9 cellular contexts compared by ENCODE assay signal in the genomic region with DNA sequence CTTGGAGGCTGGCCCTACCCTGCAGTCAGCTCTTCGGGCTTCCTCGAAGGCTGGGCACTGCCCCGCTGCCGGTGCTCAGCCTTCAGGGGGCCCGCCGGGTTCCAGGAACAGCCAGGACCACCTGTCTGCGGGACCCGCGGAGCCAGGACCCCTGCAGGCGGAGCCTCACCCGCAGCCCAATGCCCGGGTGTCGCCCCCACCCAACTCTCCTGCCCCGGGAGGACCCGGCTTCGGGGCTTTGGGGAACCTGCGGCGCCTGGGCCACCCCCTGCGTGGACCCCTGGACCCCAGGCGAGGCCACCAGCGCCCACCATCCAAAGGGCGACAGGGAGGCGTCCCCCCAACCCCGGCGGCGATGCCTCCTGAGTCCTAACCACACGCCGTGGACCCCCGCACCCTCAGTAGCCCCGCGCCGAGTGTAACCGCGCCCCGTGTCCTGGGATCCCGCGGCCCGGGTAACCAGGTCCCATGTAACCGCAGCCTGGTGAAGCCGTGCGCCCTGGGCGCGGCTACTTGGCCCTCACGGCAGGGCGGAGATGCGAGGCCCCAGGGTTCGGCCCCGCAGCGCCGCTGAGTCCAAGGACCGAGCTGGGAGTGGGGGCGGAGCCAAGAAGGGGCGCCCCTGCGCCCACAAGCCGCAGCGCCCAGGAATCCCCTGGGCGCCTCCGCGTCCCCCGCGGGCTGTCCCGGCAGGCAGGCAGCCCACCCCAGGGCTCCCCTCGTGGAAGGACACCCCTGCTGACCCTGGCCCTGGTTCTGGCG. TPM values are rescaled to one million over a fixed set of nuclear protein-coding genes. Genes with fewer than 3 reads are reported as not detected.
DNase-seq lines count a peak whose midpoint lies in the region; ATAC-seq and TF ChIP-seq lines count a peak whose summit lies in the region.
"Had no signal": no experiment of that assay in that cellular context is flagged by ENCODE, and none has a peak within 500 bp of the region (broad histone marks: within the 10 kb centered on the region; RNA-seq: fewer than 3 reads in every experiment).

No MANE protein-coding gene starts in this region.

- no peak overlapping the region for H2BK15ac ChIP-seq in IMR-90 (ENCODE audit: low read depth, low read length)

- H3K4me3 Mint-ChIP-seq in T-helper 2 cell treated with Interferon-gamma antibody and Interleukin-4, amounts not matched to agents 5 μg/mL and 100 μg/mL, for 36 hours: no peak overlapping the region

- no peak overlapping the region for H2BK20ac ChIP-seq in IMR-90 (ENCODE audit: low read depth, low read length)

- no peak overlapping the region for H3K27ac Mint-ChIP-seq in T-helper 2 cell treated with Interferon-gamma antibody and Interleukin-4, amounts not matched to agents 5 μg/mL and 100 μg/mL, for 36 hours
- H3K27ac Mint-ChIP-seq: activated naive CD8-positive, alpha-beta T cell had no signal

- H3K4me2 ChIP-seq in IMR-90 (ENCODE audit: low read depth, low read length): peak overlapping the region; percentile 48

- H3K18ac ChIP-seq in IMR-90 (ENCODE audit: low read depth, low read length): peak overlapping the region; percentile 39; the same call in 1 of the 2 replicates

- DNase-seq in IMR-90 (no peak), astrocyte of the cerebellum (ENCODE audit: low read depth) (no peak), spleen (no peak)
- no peak for DNase-seq in T-helper 2 cell treated with Interferon-gamma antibody and Interleukin-4, amounts not matched to agents 5 μg/mL and 100 μg/mL, for 36 hours (ENCODE audit: low spot score)
- DNase-seq: NCI-H2081 treated with DMSO at 0.1 percent for 48 hours had no signal

- peaks cover 2% of the 10 kb centered on the region; the same call in 1 of the 2 replicates for H3K4me1 ChIP-seq in IMR-90 (ENCODE audit: control insufficient read depth, insufficient read depth, low read length)
- no peaks in the 10 kb centered on the region for H3K4me1 ChIP-seq in iPS-18a (ENCODE audit: control insufficient read depth, low read depth, low read length)
- peaks cover 3 to 15% (median 11%) of the 10 kb centered on the region in 6 donors for H3K4me1 ChIP-seq in spleen

- no peak overlapping the region for H2BK120ac ChIP-seq in IMR-90 (ENCODE audit: low read depth, low read length)

- no peak overlapping the region for H2AK5ac ChIP-seq in IMR-90 (ENCODE audit: low read depth, low read length)

- H3K27me3 ChIP-seq in IMR-90 (ENCODE audit: control insufficient read depth, insufficient read depth, low read length): peaks cover 23% of the 10 kb centered on the region
- H3K27me3 ChIP-seq in iPS-18a (ENCODE audit: control insufficient read depth, insufficient read depth, low read length): peaks cover 34% of the 10 kb centered on the region
- peaks cover 0 to 47% (median 18%) of the 10 kb centered on the region in 7 donors for H3K27me3 ChIP-seq in spleen (replicated peaks in 1 of 7)

- H3K9me1 ChIP-seq in IMR-90 (ENCODE audit: insufficient read depth, low read length): no peaks in the 10 kb centered on the region

- H3K4ac ChIP-seq in IMR-90 (ENCODE audit: low read depth, low read length): no peak overlapping the region; the same call in 1 of the 2 replicates

- no peak overlapping the region for H4K8ac ChIP-seq in IMR-90 (ENCODE audit: low read depth in 2 of 2, low read length in 2 of 2)

- CTCF ChIA-PET in IMR-90 (lab: Yijun Ruan, JAX): no interaction called here

- peak overlapping the region; percentile 35; the same call in 1 of the 2 replicates for H4K5ac ChIP-seq in IMR-90 (ENCODE audit: low read depth, low read length)

- POLR2A ChIA-PET in IMR-90 (lab: Charles Lee; ENCODE audit: unreplicated experiment): no interaction called here

- no peak overlapping the region for H2BK5ac ChIP-seq in IMR-90 (ENCODE audit: low read depth, low read length, poor library complexity, severe bottlenecking)

- dilution Hi-C loops in IMR-90 (cut with HindIII; ENCODE audit: low sequenced_read_pairs, unreplicated experiment): no loop called here

- no peak overlapping the region for H2AK9ac ChIP-seq in IMR-90 (replicated peaks; ENCODE audit: low read depth, low read length, poor library complexity)

- no peaks in the 10 kb centered on the region for H3K9me3 Mint-ChIP-seq in T-helper 2 cell treated with Interferon-gamma antibody and Interleukin-4, amounts not matched to agents 5 μg/mL and 100 μg/mL, for 36 hours

- H3K9me3 ChIP-seq in IMR-90 (ENCODE audit: control insufficient read depth, insufficient read depth, low read length) (0 out of 2 replicates have a peak, but pooled peaks cover 2% of the 10 kb centered on the region), iPS-18a (ENCODE audit: control insufficient read depth, low read depth, low read length) (no peaks in the 10 kb centered on the region), spleen (no peaks in the 10 kb centered on the region)

- no peak overlapping the region for H3K27ac ChIP-seq in IMR-90 (ENCODE audit: insufficient read depth, low read length)
- H3K27ac ChIP-seq in iPS-18a (ENCODE audit: low read length): no peak overlapping the region
- H3K27ac ChIP-seq in spleen: no peak overlapping the region

- H3K4me1 Mint-ChIP-seq in T-helper 2 cell treated with Interferon-gamma antibody and Interleukin-4, amounts not matched to agents 5 μg/mL and 100 μg/mL, for 36 hours (ENCODE audit: low read depth): peaks cover 15% of the 10 kb centered on the region

- ATAC-seq in IMR-90 (ENCODE audit: low read depth) (peak; percentile 85), HG03571 (IDR thresholded peaks at IDR 0.05; ENCODE audit: unreplicated experiment) (no peak), GM21717 (IDR thresholded peaks at IDR 0.05; ENCODE audit: unreplicated experiment) (no peak)

- BruUV-seq in IMR-90 (replicated peaks; lab: Mats Ljungman, UMichigan): no TSS peak

- H3K36me3 ChIP-seq in IMR-90 (ENCODE audit: control insufficient read depth, insufficient read depth, low read length): no peaks in the 10 kb centered on the region
- H3K36me3 ChIP-seq in iPS-18a (ENCODE audit: control insufficient read depth, low read depth, low read length): no peaks in the 10 kb centered on the region
- H3K36me3 ChIP-seq in spleen: no peaks in the 10 kb centered on the region

- in situ Hi-C loops in IMR-90 (cut with MboI; ENCODE audit: low sequenced_read_pairs) (no loop called here), astrocyte of the cerebellum (cut with HindIII; ENCODE audit: low sequenced_read_pairs) (no loop called here)

- TF ChIP-seq RAD21 in IMR-90 (IDR thresholded peaks at IDR 0.05; ENCODE audit: low read length): no peak

- no peak overlapping the region for H4K91ac ChIP-seq in IMR-90 (ENCODE audit: insufficient read depth, low read depth, low read length)

- TF ChIP-seq CTCF in IMR-90 (conservative IDR thresholded peaks at IDR 0.05; ENCODE audit: low read depth, low read length) (no peak), astrocyte of the cerebellum (IDR thresholded peaks at IDR 0.05; ENCODE audit: low read depth, low read length, missing control alignments) (no peak), spleen (IDR thresholded peaks at IDR 0.05 in 8 of 11, conservative IDR thresholded peaks at IDR 0.05 in 3 of 11) (no peak)

- H3K79me1 ChIP-seq in IMR-90 (ENCODE audit: low read depth in 1 of 2, low read length in 2 of 2): no peaks in the 10 kb centered on the region

- H3K27me3 Mint-ChIP-seq in T-helper 2 cell treated with Interferon-gamma antibody and Interleukin-4, amounts not matched to agents 5 μg/mL and 100 μg/mL, for 36 hours (ENCODE audit: low read depth): peaks cover 33% of the 10 kb centered on the region

- H3K9ac ChIP-seq in IMR-90 (ENCODE audit: low read depth, low read length) (peak overlapping the region; percentile 29; the same call in 1 of the 2 replicates), iPS-18a (ENCODE audit: low read length) (no peak overlapping the region)

- H3K14ac ChIP-seq in IMR-90 (replicated peaks; ENCODE audit: low read depth, low read length): no peak overlapping the region

- intact Hi-C loops in IMR-90 (cut with micrococcal nuclease) (no loop called here), spleen (cut with DNase I; ENCODE audit: low total_unique reads) (no loop called here)

- no peak overlapping the region for H3K56ac ChIP-seq in IMR-90 (ENCODE audit: extremely low read depth, insufficient read depth, low read length)

- 7% methylated on average over 45 of the region's 64 CpGs; no CpG with 5 or more reads in 1 of the 2 experiments for WGBS in IMR-90 (ENCODE audit: extremely low coverage in 2 of 2, insufficient read length in 1 of 2), 2 experiments
- 9 to 39% (median 15%) methylated on average over 26 to 64 of the region's 64 CpGs for WGBS in spleen, 5 donors

- TF ChIP-seq POLR2A in IMR-90 (IDR thresholded peaks at IDR 0.05; ENCODE audit: low read depth, low read length): no peak
- TF ChIP-seq POLR2A in spleen (IDR thresholded peaks at IDR 0.05): no peak

- H2AFZ ChIP-seq in IMR-90 (replicated peaks; ENCODE audit: low read length, poor library complexity): peak overlapping the region; percentile 85

- H4K20me1 ChIP-seq in IMR-90 (ENCODE audit: insufficient read depth, low read length): no peaks in the 10 kb centered on the region

- no peak overlapping the region for H3K23ac ChIP-seq in IMR-90 (ENCODE audit: low read depth, low read length)

- H3K4me3 ChIP-seq in IMR-90 (ENCODE audit: insufficient read depth, low read depth, low read length) (peak overlapping the region; percentile 24; the same call in 1 of the 2 replicates), astrocyte of the cerebellum (ENCODE audit: low read depth, low read length) (peak overlapping the region; percentile 32), iPS-18a (ENCODE audit: low read length) (peak overlapping the region; percentile 61), spleen (peak overlapping the region in 6 of 8 donors; percentile 10 to 55 (median 19))

- no peaks in the 10 kb centered on the region for H3K36me3 Mint-ChIP-seq in T-helper 2 cell treated with Interferon-gamma antibody and Interleukin-4, amounts not matched to agents 5 μg/mL and 100 μg/mL, for 36 hours (ENCODE audit: low read depth)
- H3K36me3 Mint-ChIP-seq: activated naive CD8-positive, alpha-beta T cell had no signal

TF ChIP-seq in IMR-90, 13 proteins besides CTCF, POLR2A, EP300 and RAD21 (continues in another document):
- TF ChIP-seq CHD1 (IDR thresholded peaks at IDR 0.05; ENCODE audit: low read depth, low read length) (no peak), MAZ (IDR thresholded peaks at IDR 0.05; ENCODE audit: borderline replicate concordance, low read depth, low read length) (no peak), MXI1 (IDR thresholded peaks at IDR 0.05; ENCODE audit: borderline replicate concordance, low read depth, low read length) (no peak), RCOR1 (IDR thresholded peaks at IDR 0.05; ENCODE audit: insufficient replicate concordance, low read length) (no peak), BHLHE40 (IDR thresholded peaks at IDR 0.05; ENCODE audit: low read depth, low read length) (no peak)

RNA-seq across cellular contexts. Expression of a gene that starts 11.0 kb away (rescaled TPM):
- total RNA-seq in IMR-90 (2012; rRNA removed) (44.6 and 59.4 TPM in 2 replicates), spleen (10 to 100 TPM; 32.1 to 73.9 (median 48.9) TPM)
- polyA plus RNA-seq in IMR-90 (2012; rRNA removed) (53.5 and 59.8 TPM in 2 replicates), spleen (10 to 100 TPM; 34.3 to 49.3 (median 46.0) TPM)
- polyA plus RNA-seq in IMR-90 (2012; cell fraction: cytosol; rRNA removed): 23.3 and 29.7 TPM in 2 replicates
- polyA plus RNA-seq in IMR-90 (2012; cell fraction: nucleus; rRNA removed; ENCODE audit: low replicate concordance): 12.9 and 38.5 TPM in 2 replicates
